ENCODE assay signal across 11 cellular contexts in the genomic region with DNA sequence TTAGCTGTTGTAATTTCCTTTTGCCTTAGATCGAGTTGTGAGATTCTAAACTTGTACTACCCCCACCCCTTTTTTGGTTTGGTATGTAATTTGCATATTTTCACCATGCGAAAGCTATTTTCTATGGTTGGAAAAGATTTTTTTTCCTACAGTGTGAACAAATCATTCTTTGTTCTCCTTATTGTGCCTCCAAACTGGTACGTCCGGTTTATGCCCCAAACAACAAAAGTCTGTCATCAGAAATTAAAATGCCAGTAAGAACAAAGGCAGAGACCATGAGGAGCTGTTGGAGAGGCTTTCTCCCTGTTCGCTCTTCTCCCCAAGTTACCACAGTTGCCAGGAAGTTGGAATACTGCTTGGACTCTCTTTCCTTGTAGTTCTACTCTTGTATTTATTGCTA.
DNase-seq lines count a peak whose midpoint lies in the region; ATAC-seq and TF ChIP-seq lines count a peak whose summit lies in the region.
"Had no signal": no experiment of that assay in that cellular context is flagged by ENCODE, and none has a peak within 500 bp of the region (broad histone marks: within the 10 kb centered on the region; RNA-seq: fewer than 3 reads in every experiment).

No MANE protein-coding gene starts in this region.

- peaks cover 12% of the 10 kb centered on the region for H3K4me1 Mint-ChIP-seq in progenitor cell of endocrine pancreas (ENCODE audit: low read depth)

- no peaks in the 10 kb centered on the region for H3K27me3 ChIP-seq in thyroid gland
- H3K27me3 ChIP-seq: neutrophil had no signal

- H3K4me3 ChIP-seq in fibroblast of the aortic adventitia (ENCODE audit: low read depth, low read length) (no peak overlapping the region), thyroid gland (replicated peaks in 1 of 3) (no peak overlapping the region)

- TF ChIP-seq CTCF in fibroblast of the aortic adventitia (IDR thresholded peaks at IDR 0.05; ENCODE audit: insufficient read depth, low read length) (no peak), progenitor cell of endocrine pancreas (IDR thresholded peaks at IDR 0.05; ENCODE audit: unreplicated experiment) (no peak), thyroid gland (IDR thresholded peaks at IDR 0.05) (no peak)

- no peak for TF ChIP-seq POLR2A in thyroid gland (IDR thresholded peaks at IDR 0.05)

- intact Hi-C loops in thyroid gland (cut with DNase I), result no loop called here

- ATAC-seq in HG03469 (IDR thresholded peaks at IDR 0.05; ENCODE audit: unreplicated experiment), result no peak
- ATAC-seq: stimulated activated naive CD8-positive, alpha-beta T cell treated with anti-CD3 and anti-CD28 coated beads, Interleukin-15, amount 100 ng/mL, for 72 hours had no signal

- H3K27ac ChIP-seq in thyroid gland, result peak overlapping the region in 1 of 3 donors; percentile 43
- H3K27ac ChIP-seq: neutrophil had no signal

- H3K9me3 ChIP-seq in thyroid gland, result no peaks in the 10 kb centered on the region
- H3K9me3 ChIP-seq: neutrophil had no signal

- H3K4me3 Mint-ChIP-seq in progenitor cell of endocrine pancreas (ENCODE audit: low read depth), result peak overlapping the region; percentile 33
- H3K4me3 Mint-ChIP-seq: stimulated activated naive CD8-positive, alpha-beta T cell treated with anti-CD3 and anti-CD28 coated beads, Interleukin-15, amount 100 ng/mL, for 72 hours had no signal

- H3K36me3 Mint-ChIP-seq in progenitor cell of endocrine pancreas (ENCODE audit: insufficient read depth), result peaks cover 3% of the 10 kb centered on the region

- H3K4me1 ChIP-seq in thyroid gland, result peaks cover 0 to 4% of the 10 kb centered on the region in 2 donors

- H3K36me3 ChIP-seq in thyroid gland, result no peaks in the 10 kb centered on the region
- H3K36me3 ChIP-seq: neutrophil had no signal

- peak; percentile 45 for DNase-seq in GM04503 (ENCODE audit: low read depth)
- DNase-seq in SK-MEL-5 (ENCODE audit: low read depth, low spot score), result peak; percentile 98
- peak; percentile 8 for DNase-seq in fibroblast of the aortic adventitia (ENCODE audit: low read depth)
- DNase-seq in progenitor cell of endocrine pancreas (ENCODE audit: low spot score, unreplicated experiment), result no peak
- DNase-seq in thyroid gland, result no peak
- no peak for DNase-seq in NCI-H774 (lab: John Stamatoyannopoulos, UW)
- DNase-seq in activated CD4-positive, alpha-beta T cell treated with anti-CD3 and anti-CD28 coated beads, Interleukin-2, amount 50 U/mL, for 4 hours, result no peak
- DNase-seq: activated CD4-positive, CD25-positive, alpha-beta regulatory T cell; stimulated activated naive CD8-positive, alpha-beta T cell treated with anti-CD3 and anti-CD28 coated beads, Interleukin-15, amount 100 ng/mL, for 72 hours had no signal

- in situ Hi-C loops in SK-MEL-5 (cut with HindIII; ENCODE audit: low pct_unique_long_range_greater_than_20kb, low sequenced_read_pairs), result no loop called here

- peak overlapping the region; percentile 96 for H3K27ac Mint-ChIP-seq in progenitor cell of endocrine pancreas
- H3K27ac Mint-ChIP-seq: stimulated activated naive CD8-positive, alpha-beta T cell treated with anti-CD3 and anti-CD28 coated beads, Interleukin-15, amount 100 ng/mL, for 72 hours had no signal

- H3K9me3 Mint-ChIP-seq in progenitor cell of endocrine pancreas (ENCODE audit: low read depth), result no peaks in the 10 kb centered on the region
- H3K9me3 Mint-ChIP-seq: stimulated activated naive CD8-positive, alpha-beta T cell treated with anti-CD3 and anti-CD28 coated beads, Interleukin-15, amount 100 ng/mL, for 72 hours had no signal

- no peaks in the 10 kb centered on the region for H3K27me3 Mint-ChIP-seq in progenitor cell of endocrine pancreas
- H3K27me3 Mint-ChIP-seq: stimulated activated naive CD8-positive, alpha-beta T cell treated with anti-CD3 and anti-CD28 coated beads, Interleukin-15, amount 100 ng/mL, for 72 hours had no signal

- WGBS in thyroid gland, 2 donors, result 8 to 22% methylated on average over 5 of the region's 5 CpGs

Comparison
In these comparisons a context has a peak if more than half of its experiments do, and no peak if none do; other contexts are left out.
1. DNase-seq: peak in GM04503 (single experiment), SK-MEL-5 (single experiment) and fibroblast of the aortic adventitia (single experiment); none in progenitor cell of endocrine pancreas (single experiment), thyroid gland (0 of 2), NCI-H774 (single experiment) and activated CD4-positive, alpha-beta T cell treated with anti-CD3 and anti-CD28 coated beads, Interleukin-2, amount 50 U/mL, for 4 hours (0 of 2).